7 cellular contexts compared by ENCODE assay signal in the genomic region with DNA sequence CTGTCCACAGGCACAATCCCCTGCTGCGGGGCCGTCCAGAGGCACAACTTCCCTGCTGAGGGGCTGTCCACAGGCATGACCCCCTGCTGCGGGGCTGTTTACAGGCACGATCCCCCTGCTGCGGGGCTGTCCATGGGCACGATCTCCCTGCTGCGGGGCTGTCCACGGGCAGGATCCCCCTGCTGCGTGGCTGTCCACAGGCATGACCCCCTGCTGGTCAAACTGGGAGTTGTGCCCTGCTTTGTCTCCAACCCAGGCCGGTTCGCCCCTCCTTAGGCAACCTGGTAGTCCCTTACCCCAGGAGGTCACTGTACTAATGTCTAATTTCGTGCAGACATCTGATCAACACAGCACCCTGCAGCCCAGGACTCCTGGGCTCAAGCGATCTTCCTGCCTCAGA.
A peak's percentile ranks its signal among the peaks of the same experiment; 100 is the strongest.
DNase-seq lines count a peak whose midpoint lies in the region; ATAC-seq and TF ChIP-seq lines count a peak whose summit lies in the region.
"Not testable (repeated sequence)": the region's sequence is repeated elsewhere in the genome, so short reads cannot be mapped to it uniquely, and the experiment has no call there.

No MANE protein-coding gene starts in this region.

- peak; percentile 50 for DNase-seq in activated CD4-positive, alpha-beta T cell treated with anti-CD3 and anti-CD28 coated beads, Interleukin-2, amount 10 ng/mL, durations not matched to agents 24 days and 14 days
- DNase-seq in chondrocyte (ENCODE audit: low spot score), result peak; percentile 97
- peak; percentile 46 for DNase-seq in left lobe of liver (ENCODE audit: low spot score)
- DNase-seq in osteocyte (ENCODE audit: extremely low spot score, unreplicated experiment), result peak; percentile 87
- DNase-seq in gastrocnemius medialis, result peak; percentile 2 to 17
- peak; percentile 72 for DNase-seq in type B pancreatic cell (ENCODE audit: extremely low spot score, unreplicated experiment)

- not testable (repeated sequence) for TF ChIP-seq POLR2A in gastrocnemius medialis (IDR thresholded peaks at IDR 0.05)

- H3K36me3 ChIP-seq in gastrocnemius medialis, result not testable (repeated sequence)

- not testable (repeated sequence) for TF ChIP-seq RAD21 in Ishikawa (IDR thresholded peaks at IDR 0.05; ENCODE audit: low read depth)

- TF ChIP-seq CTCF in chondrocyte (IDR thresholded peaks at IDR 0.05); osteocyte (IDR thresholded peaks at IDR 0.05); gastrocnemius medialis (IDR thresholded peaks at IDR 0.05 in 4 of 5, conservative IDR thresholded peaks at IDR 0.05 in 1 of 5); type B pancreatic cell (conservative IDR thresholded peaks at IDR 0.05): not testable (repeated sequence)

- H3K27ac Mint-ChIP-seq in activated CD4-positive, alpha-beta T cell treated with anti-CD3 and anti-CD28 coated beads, Interleukin-2, amount 10 ng/mL, durations not matched to agents 24 days and 14 days; chondrocyte (ENCODE audit: unreplicated experiment); osteocyte (ENCODE audit: unreplicated experiment); type B pancreatic cell: not testable (repeated sequence)

- H3K4me1 ChIP-seq in gastrocnemius medialis, result not testable (repeated sequence)

- not testable (repeated sequence) for H3K9me3 Mint-ChIP-seq in activated CD4-positive, alpha-beta T cell treated with anti-CD3 and anti-CD28 coated beads, Interleukin-2, amount 10 ng/mL, durations not matched to agents 24 days and 14 days; chondrocyte (ENCODE audit: low read depth); osteocyte (ENCODE audit: unreplicated experiment); type B pancreatic cell

- not testable (repeated sequence) for H3K4me3 Mint-ChIP-seq in activated CD4-positive, alpha-beta T cell treated with anti-CD3 and anti-CD28 coated beads, Interleukin-2, amount 10 ng/mL, durations not matched to agents 24 days and 14 days; chondrocyte (ENCODE audit: unreplicated experiment); osteocyte (ENCODE audit: unreplicated experiment); type B pancreatic cell

- not testable (repeated sequence) for H3K27ac ChIP-seq in gastrocnemius medialis

- not testable (repeated sequence) for H3K9me3 ChIP-seq in gastrocnemius medialis

- not testable (repeated sequence) for H3K27me3 Mint-ChIP-seq in activated CD4-positive, alpha-beta T cell treated with anti-CD3 and anti-CD28 coated beads, Interleukin-2, amount 10 ng/mL, durations not matched to agents 24 days and 14 days; chondrocyte (ENCODE audit: low read depth); osteocyte (ENCODE audit: unreplicated experiment); type B pancreatic cell

- ATAC-seq in left lobe of liver, gastrocnemius medialis: not testable (repeated sequence)

- TF ChIP-seq EP300 in Ishikawa (IDR thresholded peaks at IDR 0.05; ENCODE audit: borderline replicate concordance), result not testable (repeated sequence)

- in situ Hi-C loops in gastrocnemius medialis (cut with MboI; ENCODE audit: low sequenced_read_pairs in 4 of 4), result not testable (repeated sequence)

- not testable (repeated sequence) for H3K4me3 ChIP-seq in gastrocnemius medialis

- not testable (repeated sequence) for H3K27me3 ChIP-seq in gastrocnemius medialis

- H3K36me3 Mint-ChIP-seq in activated CD4-positive, alpha-beta T cell treated with anti-CD3 and anti-CD28 coated beads, Interleukin-2, amount 10 ng/mL, durations not matched to agents 24 days and 14 days (ENCODE audit: low read depth); chondrocyte (ENCODE audit: low read depth); osteocyte (ENCODE audit: unreplicated experiment); type B pancreatic cell: not testable (repeated sequence)

- H3K4me1 Mint-ChIP-seq in activated CD4-positive, alpha-beta T cell treated with anti-CD3 and anti-CD28 coated beads, Interleukin-2, amount 10 ng/mL, durations not matched to agents 24 days and 14 days; chondrocyte (ENCODE audit: low read depth); osteocyte (ENCODE audit: unreplicated experiment); type B pancreatic cell (ENCODE audit: unreplicated experiment): not testable (repeated sequence)

- intact Hi-C loops in activated CD4-positive, alpha-beta T cell treated with anti-CD3 and anti-CD28 coated beads, Interleukin-2, amount 10 ng/mL, durations not matched to agents 24 days and 14 days (cut with micrococcal nuclease); gastrocnemius medialis (cut with DNase I; ENCODE audit: low total_unique reads): not testable (repeated sequence)

TF ChIP-seq in Ishikawa, 13 proteins besides CTCF, POLR2A, EP300 and RAD21:
- peak; percentile 38; the same call in 1 of the 2 replicates for TF ChIP-seq TCF12 (IDR thresholded peaks at IDR 0.05; ENCODE audit: low read depth)

Comparison
In these comparisons a context has a peak if more than half of its experiments do, and no peak if none do; other contexts are left out.
1. DNase-seq: peak in every context shown above with its lines; median percentile 97 in chondrocyte; 87 in osteocyte; 72 in type B pancreatic cell; 50 in activated CD4-positive, alpha-beta T cell treated with anti-CD3 and anti-CD28 coated beads, Interleukin-2, amount 10 ng/mL, durations not matched to agents 24 days and 14 days; 46 in left lobe of liver; 10 in gastrocnemius medialis.